Comparison of ENCODE assay signal across 8 cellular contexts in the genomic region with DNA sequence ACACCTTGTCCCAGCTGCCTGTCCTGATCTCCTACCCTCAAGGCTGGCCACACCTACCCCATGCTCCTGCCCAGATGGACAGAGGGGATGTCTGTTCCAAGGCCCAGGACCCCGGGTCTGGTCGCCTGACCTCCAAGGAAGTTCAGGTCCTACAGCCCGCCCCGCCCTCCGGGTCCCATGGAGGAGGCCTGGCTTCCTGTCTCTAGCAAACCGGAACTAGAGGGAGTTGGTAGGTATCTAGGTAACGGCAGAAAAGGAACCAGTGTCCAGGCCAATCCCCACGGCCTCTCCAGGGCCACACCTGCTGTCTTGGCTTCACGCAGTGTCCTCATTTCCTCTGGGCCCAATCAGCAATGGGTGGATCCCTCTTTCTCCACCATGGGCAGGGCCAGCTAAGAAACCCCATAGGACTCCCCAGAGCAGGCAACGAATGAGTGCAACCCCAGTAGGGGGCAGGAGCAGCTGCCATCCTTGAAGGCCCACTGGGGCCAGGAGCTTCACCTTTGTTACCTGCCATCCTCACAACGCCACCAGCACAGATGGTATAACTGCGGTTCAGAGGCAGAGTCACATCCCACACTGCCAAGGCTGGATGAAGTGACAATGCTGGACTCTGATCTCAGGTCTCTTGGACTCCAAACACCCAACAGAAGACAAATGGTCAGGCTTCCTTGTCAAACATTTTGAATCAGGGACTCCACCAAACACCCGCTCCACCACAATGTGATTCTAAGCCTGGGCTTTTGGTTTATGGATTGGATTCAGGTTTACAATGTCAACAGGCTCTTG. TPM values are rescaled to one million over a fixed set of nuclear protein-coding genes. Genes with fewer than 3 reads are reported as not detected.
DNase-seq lines count a peak whose midpoint lies in the region; ATAC-seq, FAIRE-seq and TF ChIP-seq lines count a peak whose summit lies in the region.

No MANE protein-coding gene starts in this region.

- no peak for FAIRE-seq in K562 (lab: Jason Lieb, UNC)

- no peak overlapping the region for H3K4me3 ChIP-seq in HUES48 (ENCODE audit: low read depth, low read length)
- no peak overlapping the region for H3K4me3 ChIP-seq in K562
- H3K4me3 ChIP-seq in mucosa of rectum (ENCODE audit: low read length in 2 of 2), result peak overlapping the region; percentile 71 to 83
- no peak overlapping the region for H3K4me3 ChIP-seq in foreskin fibroblast (ENCODE audit: low read depth in 1 of 2, low read length in 2 of 2)

- peak overlapping the region; percentile 43 for H3K27ac ChIP-seq in HUES48 (ENCODE audit: low read depth, low read length)
- H3K27ac ChIP-seq in K562 (ENCODE audit: extremely low read depth, low read depth, low read length), result peak overlapping the region; percentile 65
- peak overlapping the region; percentile 97 to 98 for H3K27ac ChIP-seq in mucosa of rectum (ENCODE audit: low read depth in 2 of 2, low read length in 2 of 2)

- peaks cover 5% of the 10 kb centered on the region for H3K9me1 ChIP-seq in K562 (ENCODE audit: control insufficient read depth, insufficient read depth, low read length)

- no TSS peak for BruUV-seq in K562 (replicated peaks; lab: Mats Ljungman, UMichigan)

- H3K36me3 ChIP-seq in HUES48 (ENCODE audit: control insufficient read depth, insufficient read depth, low read length) (peaks cover 39% of the 10 kb centered on the region), K562 (ENCODE audit: control insufficient read depth, insufficient read depth, low read length) (peaks cover 44% of the 10 kb centered on the region; the same call in 2 of the 3 replicates), mucosa of rectum (ENCODE audit: control insufficient read depth in 2 of 2, insufficient read depth in 2 of 2, low read length in 2 of 2) (peaks cover 22 to 26% of the 10 kb centered on the region in 2 donors)

- H3K27me3 ChIP-seq in HUES48 (ENCODE audit: control insufficient read depth, insufficient read depth, low read length) (no peaks in the 10 kb centered on the region), K562 (ENCODE audit: control insufficient read depth in 2 of 2, insufficient read depth in 2 of 2, low read length in 2 of 2) (no peaks in the 10 kb centered on the region), mucosa of rectum (ENCODE audit: control insufficient read depth in 2 of 2, insufficient read depth in 2 of 2, low read length in 2 of 2) (no peaks in the 10 kb centered on the region)

- H3K4me1 ChIP-seq in HUES48 (ENCODE audit: control insufficient read depth, insufficient read depth, low read length) (peaks cover 34% of the 10 kb centered on the region), K562 (replicated peaks in 1 of 2; ENCODE audit: control insufficient read depth in 2 of 2, insufficient read depth in 2 of 2, low read length in 2 of 2) (peaks cover 50 to 59% of the 10 kb centered on the region in 2 experiments), mucosa of rectum (ENCODE audit: control insufficient read depth in 2 of 2, insufficient read depth in 2 of 2, low read length in 2 of 2) (peaks cover 64 to 70% of the 10 kb centered on the region in 2 donors)

- DNase-seq in CMK (ENCODE audit: low read depth) (peak; percentile 49), K562 (ENCODE audit: extremely low read depth in 1 of 4, low spot score in 3 of 4) (peak; percentile 52 to 57 (median 53)), foreskin fibroblast (no peak), SKM-1 (lab: John Stamatoyannopoulos, UW; ENCODE audit: unreplicated experiment) (no peak), SW 1271 (lab: John Stamatoyannopoulos, UW) (no peak)
- no peak for DNase-seq in stimulated activated CD4-positive, alpha-beta T cell treated with anti-CD3 and anti-CD28 coated beads, Interleukin-2, amount 100 ng/mL, for 48 hours

- H2AFZ ChIP-seq in K562 (ENCODE audit: low read depth, low read length), result 0 out of 2 replicates have a peak overlapping the region, but pooled peaks have one; percentile 37

- H3K9me3 ChIP-seq in HUES48 (ENCODE audit: control insufficient read depth, insufficient read depth, low read length) (no peaks in the 10 kb centered on the region), K562 (replicated peaks; ENCODE audit: control insufficient read depth, insufficient read depth, low read depth, low read length) (no peaks in the 10 kb centered on the region), mucosa of rectum (ENCODE audit: control insufficient read depth in 2 of 2, low read length in 2 of 2) (no peaks in the 10 kb centered on the region)

- TF ChIP-seq CTCF in K562 (IDR thresholded peaks at IDR 0.05 in 2 of 3, conservative IDR thresholded peaks at IDR 0.05 in 1 of 3; ENCODE audit: insufficient read depth in 2 of 3, low read depth in 1 of 3, low read length in 3 of 3) (peak; percentile 14 to 19 (median 14); a peak in 2 of 6 replicates), foreskin fibroblast (IDR thresholded peaks at IDR 0.05; ENCODE audit: low read depth, low read length) (no peak)

- H3K9ac ChIP-seq in HUES48 (ENCODE audit: low read depth, low read length) (no peak overlapping the region), K562 (ENCODE audit: insufficient read depth in 1 of 2, low read depth in 2 of 2, low read length in 2 of 2) (peak overlapping the region; percentile 40 to 72), mucosa of rectum (ENCODE audit: low read depth in 1 of 2, low read length in 2 of 2) (peak overlapping the region; percentile 91 to 94)

- peak overlapping the region; percentile 57 for H3K4me2 ChIP-seq in K562 (ENCODE audit: insufficient read depth, low read length)

- in situ Hi-C loops in K562 (cut with MboI), result loop anchor here (5.0 kb wide), 1 partner anchor 36 kb away; no protein-coding TSS in a partner anchor

- 59% methylated on average over 12 of the region's 13 CpGs for WGBS in K562 (ENCODE audit: insufficient coverage, low coverage, missing lambda C conversion rate)

- no peak for TF ChIP-seq RAD21 in K562 (CRISPR knock-in tag; conservative IDR thresholded peaks at IDR 0.05 in 1 of 2, IDR thresholded peaks at IDR 0.05 in 1 of 2)

- peak; percentile 2 for ATAC-seq in K562

- peaks cover 9% of the 10 kb centered on the region for H4K20me1 ChIP-seq in K562 (replicated peaks; ENCODE audit: control insufficient read depth, insufficient read depth, low read length)

- intact Hi-C loops in K562 (cut with micrococcal nuclease), result loop anchor here (5.0 kb wide), 1 partner anchor 131 kb away; no protein-coding TSS in a partner anchor

- no peak for TF ChIP-seq POLR2A in K562 (conservative IDR thresholded peaks at IDR 0.05)

- no peak for TF ChIP-seq EP300 in K562 (IDR thresholded peaks at IDR 0.05; ENCODE audit: low read length)

- H3K79me2 ChIP-seq in K562 (ENCODE audit: control insufficient read depth, insufficient read depth, low read length), result peaks cover 29% of the 10 kb centered on the region; the same call in 2 of the 3 replicates

- CTCF ChIA-PET in K562 (lab: Yijun Ruan, JAX; ENCODE audit: low intra/inter-chr PET ratio), result no interaction called here

- POLR2A ChIA-PET in K562 (lab: Yijun Ruan, JAX), result interaction anchor here (0.5 to 17.7 kb wide), 8 partner anchors 8 to 65 kb away, joined by 3 to 420 read pairs (median 4); partner anchors contain the start of genes GCN1, RNU4-1, RNU4-2 and RPLP0

RNA-seq across cellular contexts. Expression of gene RPLP0, which starts 25.1 kb away (rescaled TPM):
- 1,112 and 2,318 TPM in 2 replicates for total RNA-seq in K562 (2011; cell fraction: chromatin; rRNA removed; ENCODE audit: low replicate concordance)
- 2,659 and 3,037 TPM in 2 replicates for total RNA-seq in K562 (2011; cell fraction: nucleolus; rRNA removed)
- total RNA-seq in K562 (2011; cell fraction: nucleoplasm; rRNA removed), result 2,953 and 5,147 TPM in 2 replicates
- total RNA-seq in K562 (2014; rRNA removed) (4,900 and 6,436 TPM in 2 replicates), K562 (2014; rRNA removed; fragmentation: Illumina TruSeq; extraction: Trizol) (3,191 and 3,833 TPM in 2 replicates), K562 (2015; rRNA removed; fragmentation: Illumina TruSeq; extraction: Trizol) (3,802 and 3,820 TPM in 2 replicates), K562 (2021) (3,845 and 4,075 TPM in 2 replicates)
- polyA plus RNA-seq in K562 (2011; rRNA removed) (7,931 and 10,886 TPM in 2 replicates), K562 (2014; fragmentation: Illumina TruSeq; extraction: Trizol) (5,372 and 5,510 TPM in 2 replicates), K562 (2014; fragmentation: Nextera tagmentation; extraction: Ambion mirVana) (1,000 to 10,000 TPM; 6,875 to 7,674 TPM), K562 (2014; rRNA removed) (6,483 and 6,682 TPM in 2 replicates)
- polyA plus RNA-seq in K562 (2011; cell fraction: cytosol; rRNA removed), result 11,423 and 15,718 TPM in 2 replicates
- polyA plus RNA-seq in K562 (2011; cell fraction: nucleus; rRNA removed), result 3,653 and 4,979 TPM in 2 replicates
- 4,990 and 8,357 TPM in 2 replicates for polyA plus RNA-seq in K562 (2012)
- 5,001 and 5,431 TPM in 2 replicates for polyA minus RNA-seq in K562 (2011; rRNA and poly(A)+ RNA removed)
- 2,569 and 3,110 TPM in 2 replicates for polyA minus RNA-seq in K562 (2011; cell fraction: cytosol; rRNA and poly(A)+ RNA removed)
- 738 and 1,257 TPM in 2 replicates for polyA minus RNA-seq in K562 (2011; cell fraction: nucleus; rRNA and poly(A)+ RNA removed)

RNA-seq across cellular contexts. Expression of gene GCN1, which starts 31.5 kb away (rescaled TPM):
- total RNA-seq in K562 (2011; cell fraction: chromatin; rRNA removed; ENCODE audit: low replicate concordance), result 689 and 1,391 TPM in 2 replicates
- 533 and 578 TPM in 2 replicates for total RNA-seq in K562 (2011; cell fraction: nucleolus; rRNA removed)
- 336 and 477 TPM in 2 replicates for total RNA-seq in K562 (2011; cell fraction: nucleoplasm; rRNA removed)
- total RNA-seq in K562 (2014; rRNA removed) (96.4 and 124 TPM in 2 replicates), K562 (2014; rRNA removed; fragmentation: Illumina TruSeq; extraction: Trizol) (48.2 and 49.7 TPM in 2 replicates), K562 (2015; rRNA removed; fragmentation: Illumina TruSeq; extraction: Trizol) (51.5 and 54.4 TPM in 2 replicates), K562 (2021) (172 and 190 TPM in 2 replicates)
- polyA plus RNA-seq in K562 (2011; rRNA removed) (51.7 and 78.4 TPM in 2 replicates), K562 (2014; fragmentation: Illumina TruSeq; extraction: Trizol) (81.4 and 108 TPM in 2 replicates), K562 (2014; fragmentation: Nextera tagmentation; extraction: Ambion mirVana) (10 to 100 TPM; 11.9 to 18.2 TPM), K562 (2014; rRNA removed) (78.4 and 94.0 TPM in 2 replicates)
- 52.9 and 58.6 TPM in 2 replicates for polyA plus RNA-seq in K562 (2011; cell fraction: cytosol; rRNA removed)
- 319 and 415 TPM in 2 replicates for polyA plus RNA-seq in K562 (2011; cell fraction: nucleus; rRNA removed)
- 82.4 and 85.4 TPM in 2 replicates for polyA plus RNA-seq in K562 (2012)
- polyA minus RNA-seq in K562 (2011; rRNA and poly(A)+ RNA removed), result 168 and 179 TPM in 2 replicates
- 131 and 132 TPM in 2 replicates for polyA minus RNA-seq in K562 (2011; cell fraction: cytosol; rRNA and poly(A)+ RNA removed)
- 176 and 241 TPM in 2 replicates for polyA minus RNA-seq in K562 (2011; cell fraction: nucleus; rRNA and poly(A)+ RNA removed)

RNA-seq across cellular contexts. Expression of gene PXN, which starts 39.5 kb away (rescaled TPM):
- total RNA-seq in K562 (2011; cell fraction: chromatin; rRNA removed; ENCODE audit: low replicate concordance), result 70.6 and 142 TPM in 2 replicates
- total RNA-seq in K562 (2011; cell fraction: nucleolus; rRNA removed), result 45.5 and 48.2 TPM in 2 replicates
- 51.8 and 52.7 TPM in 2 replicates for total RNA-seq in K562 (2011; cell fraction: nucleoplasm; rRNA removed)
- 18.6 and 22.7 TPM in 2 replicates for total RNA-seq in K562 (2014; rRNA removed)
- total RNA-seq in K562 (2014; rRNA removed; fragmentation: Illumina TruSeq; extraction: Trizol), result 13.1 and 16.4 TPM in 2 replicates
- 13.5 and 14.2 TPM in 2 replicates for total RNA-seq in K562 (2015; rRNA removed; fragmentation: Illumina TruSeq; extraction: Trizol)
- total RNA-seq in K562 (2021), result 66.6 and 74.1 TPM in 2 replicates
- 28.6 and 44.1 TPM in 2 replicates for polyA plus RNA-seq in K562 (2011; rRNA removed)
- 31.5 and 36.7 TPM in 2 replicates for polyA plus RNA-seq in K562 (2011; cell fraction: cytosol; rRNA removed)
- 43.4 and 76.1 TPM in 2 replicates for polyA plus RNA-seq in K562 (2011; cell fraction: nucleus; rRNA removed)
- polyA plus RNA-seq in K562 (2012), result 59.0 and 70.2 TPM in 2 replicates
- polyA plus RNA-seq in K562 (2014; fragmentation: Illumina TruSeq; extraction: Trizol), result 64.7 and 71.8 TPM in 2 replicates
- polyA plus RNA-seq in K562 (2014; fragmentation: Nextera tagmentation; extraction: Ambion mirVana), result 1 to 10 TPM; 4.0 to 4.8 TPM
- 40.7 and 42.2 TPM in 2 replicates for polyA plus RNA-seq in K562 (2014; rRNA removed)
- polyA minus RNA-seq in K562 (2011; rRNA and poly(A)+ RNA removed), result 19.9 and 22.3 TPM in 2 replicates
- 16.7 and 38.8 TPM in 2 replicates for polyA minus RNA-seq in K562 (2011; cell fraction: cytosol; rRNA and poly(A)+ RNA removed)
- polyA minus RNA-seq in K562 (2011; cell fraction: nucleus; rRNA and poly(A)+ RNA removed), result 12.4 and 19.8 TPM in 2 replicates

Comparison
In these comparisons a context has a peak if more than half of its experiments do, and no peak if none do; other contexts are left out.
1. DNase-seq: peak in CMK (single experiment) and K562 (4 of 4); none in foreskin fibroblast (0 of 2), SKM-1 (single experiment), stimulated activated CD4-positive, alpha-beta T cell treated with anti-CD3 and anti-CD28 coated beads, Interleukin-2, amount 100 ng/mL, for 48 hours (0 of 2) and SW 1271 (0 of 2).
2. H3K27ac ChIP-seq: peak in every context shown above with its lines; median percentile 98 in mucosa of rectum; 65 in K562; 43 in HUES48.
3. H3K4me3 ChIP-seq: peak in mucosa of rectum (2 of 2); none in HUES48 (single experiment), K562 (single experiment) and foreskin fibroblast (0 of 2).